In the genomic region with DNA sequence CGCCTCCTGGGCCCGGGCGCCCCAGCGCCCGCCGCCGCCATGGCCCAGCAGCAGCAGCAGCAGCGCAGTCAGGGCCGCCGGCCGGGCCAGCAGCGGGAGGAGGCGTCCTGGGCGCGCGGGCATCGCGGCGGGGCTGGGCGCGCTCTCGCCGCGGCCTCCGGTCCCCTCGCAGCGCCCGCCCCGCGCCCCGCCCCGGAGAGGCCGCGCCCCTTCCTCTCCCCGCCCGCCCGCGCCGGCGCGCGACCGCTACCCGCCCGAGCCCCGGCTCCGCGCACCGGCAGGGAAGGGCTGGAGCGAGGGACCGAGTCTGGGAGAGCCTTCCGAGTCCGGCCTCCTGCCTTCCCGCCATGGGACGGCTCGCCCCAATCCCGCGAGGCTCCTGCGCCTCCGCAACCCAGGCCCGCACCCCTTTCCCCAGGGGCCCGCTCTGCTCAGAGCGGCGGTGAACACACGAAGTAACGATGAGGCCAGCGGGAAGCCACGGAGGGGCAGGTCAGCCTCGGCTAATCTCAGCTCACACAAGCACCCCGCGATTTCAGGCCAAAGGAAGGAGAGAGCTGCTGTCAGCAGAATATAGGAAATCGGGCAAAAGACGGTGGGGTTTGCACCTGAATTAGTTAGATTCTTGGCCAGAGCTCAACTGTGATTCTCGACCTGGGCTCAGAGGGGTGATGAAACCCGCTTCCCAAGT, we compare ENCODE assay signal across 8 cellular contexts. TPM values are rescaled to one million over a fixed set of nuclear protein-coding genes. Genes with fewer than 3 reads are reported as not detected.
DNase-seq lines count a peak whose midpoint lies in the region; ATAC-seq and TF ChIP-seq lines count a peak whose summit lies in the region.

A gene (minus strand): TSS at position 135 of the 691 bp plus-strand sequence. CDS start 12 bp downstream, at position 123.

- H3K9ac ChIP-seq in endocrine pancreas (ENCODE audit: control insufficient read depth, insufficient read depth, low read length) (peak within 1 kb of the TSS; percentile 82), mesendoderm (ENCODE audit: low read length) (peak within 1 kb of the TSS; percentile 95)

- peak within 1 kb of the TSS; percentile 88 for H3K4ac ChIP-seq in mesendoderm (ENCODE audit: low read depth, low read length)

- no peak within 1 kb of the TSS for H2BK15ac ChIP-seq in mesendoderm (replicated peaks; ENCODE audit: low read depth)

- DNase-seq in AG20443 (ENCODE audit: low spot score): peak; percentile 98
- DNase-seq in NCI-H82 (lab: John Stamatoyannopoulos, UW): peak; percentile 83
- peak; percentile 35 to 54 (median 44) for DNase-seq in activated CD8-positive, alpha-beta memory T cell treated with anti-CD3 and anti-CD28 coated beads for 48 hours (ENCODE audit: low read depth in 2 of 3, low spot score in 2 of 3)
- peak; percentile 71 for DNase-seq in mesendoderm
- peak; percentile 65 for DNase-seq in stimulated activated CD8-positive, alpha-beta memory T cell treated with anti-CD3 and anti-CD28 coated beads, Interleukin-12 subunit alpha, Interleukin-12 subunit beta, amount 100 ng/mL, for 4 hours (ENCODE audit: low read depth)

- H3K79me2 ChIP-seq in mesendoderm (ENCODE audit: control insufficient read depth, insufficient read depth, low read length): peaks cover 30% of the 10 kb centered on the region

- H4K5ac ChIP-seq in mesendoderm (ENCODE audit: low read length): no peak within 1 kb of the TSS

- no peak within 1 kb of the TSS for H2AK5ac ChIP-seq in mesendoderm (ENCODE audit: low read length)

- H3K56ac ChIP-seq in mesendoderm (ENCODE audit: low read length): peak within 1 kb of the TSS; percentile 97

- WGBS in mesendoderm (ENCODE audit: extremely low coverage, insufficient coverage, low lambda C conversion rate): no CpG with 5 or more reads among the region's 75 CpGs

- peak; percentile 33 for ATAC-seq in HG03378 (IDR thresholded peaks at IDR 0.05; ENCODE audit: unreplicated experiment)

- peak within 1 kb of the TSS; percentile 47 for H2BK120ac ChIP-seq in mesendoderm (ENCODE audit: low read depth, low read length)

- H2BK5ac ChIP-seq in mesendoderm (ENCODE audit: low read length): no peak within 1 kb of the TSS

- no peak within 1 kb of the TSS for H4K8ac ChIP-seq in mesendoderm (ENCODE audit: low read depth, low read length)

- H3K18ac ChIP-seq in mesendoderm (ENCODE audit: low read length): peak within 1 kb of the TSS; percentile 95

- H3K9me3 ChIP-seq in endocrine pancreas (ENCODE audit: control insufficient read depth, low read length): no peaks in the 10 kb centered on the region

- no peaks in the 10 kb centered on the region for H3K36me3 ChIP-seq in endocrine pancreas (ENCODE audit: control insufficient read depth, insufficient read depth, low read length)
- H3K36me3 ChIP-seq in mesendoderm (ENCODE audit: control insufficient read depth, insufficient read depth, low read length): no peaks in the 10 kb centered on the region

- peak; percentile 66 for TF ChIP-seq POLR2A in GM19193 (IDR thresholded peaks at IDR 0.05; ENCODE audit: extremely low read depth, insufficient read depth, insufficient read length)

- H3K27me3 ChIP-seq in endocrine pancreas (ENCODE audit: control insufficient read depth, insufficient read depth, low read length) (no peaks in the 10 kb centered on the region), mesendoderm (ENCODE audit: insufficient read depth, low read length, poor library complexity) (no peaks in the 10 kb centered on the region)

- peak within 1 kb of the TSS; percentile 84 for H3K4me2 ChIP-seq in mesendoderm (ENCODE audit: low read length)

- peak within 1 kb of the TSS; percentile 50 for H3K4me3 ChIP-seq in endocrine pancreas (ENCODE audit: control insufficient read depth, insufficient read depth, low read length)
- H3K4me3 ChIP-seq in mesendoderm (ENCODE audit: low read length): peak within 1 kb of the TSS; percentile 79

- no peak within 1 kb of the TSS for H3K23ac ChIP-seq in mesendoderm (ENCODE audit: low read length)

- H3K4me1 ChIP-seq in endocrine pancreas (ENCODE audit: control insufficient read depth, insufficient read depth, low read length) (no peaks in the 10 kb centered on the region), mesendoderm (ENCODE audit: control insufficient read depth, low read depth, low read length) (no peaks in the 10 kb centered on the region)

- H3K79me1 ChIP-seq in mesendoderm (ENCODE audit: low read length): peaks cover 3% of the 10 kb centered on the region

- H3K27ac ChIP-seq in mesendoderm (ENCODE audit: low read depth, low read length): no peak within 1 kb of the TSS

RNA-seq across cellular contexts. Expression of the gene that starts here (rescaled TPM):
- polyA plus RNA-seq in mesendoderm (2013, experiment 1 of 2): 156 TPM
- 155 TPM for polyA plus RNA-seq in mesendoderm (2013, experiment 2 of 2)

Comparison
In these comparisons a context has a peak if more than half of its experiments do, and no peak if none do; other contexts are left out.
1. DNase-seq: peak in every context shown above with its lines; median percentile 98 in AG20443; 83 in NCI-H82; 71 in mesendoderm; 65 in stimulated activated CD8-positive, alpha-beta memory T cell treated with anti-CD3 and anti-CD28 coated beads, Interleukin-12 subunit alpha, Interleukin-12 subunit beta, amount 100 ng/mL, for 4 hours; 44 in activated CD8-positive, alpha-beta memory T cell treated with anti-CD3 and anti-CD28 coated beads for 48 hours.